22 cellular contexts compared by ENCODE assay signal in genomic region chr10:60428387-60428737, GRCh38. TPM values are rescaled to one million over a fixed set of nuclear protein-coding genes. Genes with fewer than 3 reads are reported as not detected.
A peak's percentile ranks its signal among the peaks of the same experiment; 100 is the strongest.
DNase-seq lines count a peak whose midpoint lies in the region; ATAC-seq and TF ChIP-seq lines count a peak whose summit lies in the region.
"Had no signal": no experiment of that assay in that cellular context is flagged by ENCODE, and none has a peak within 500 bp of the region (broad histone marks: within the 10 kb centered on the region; RNA-seq: fewer than 3 reads in every experiment).

No MANE protein-coding gene starts in this region.

- H3K36me3 ChIP-seq in brain microvascular endothelial cell (replicated peaks): no peaks in the 10 kb centered on the region
- H3K36me3 ChIP-seq: esophagus squamous epithelium, ovary, sigmoid colon, thoracic aorta had no signal

- H3K4me1 ChIP-seq in foreskin keratinocyte: peaks cover 29% of the 10 kb centered on the region

- intact Hi-C loops in left colon (cut with DNase I, micrococcal nuclease): no loop called here

- peak overlapping the region; percentile 85 for H3K27ac ChIP-seq in brain microvascular endothelial cell
- H3K27ac ChIP-seq in foreskin keratinocyte: peak overlapping the region; percentile 54
- H3K27ac ChIP-seq: esophagus squamous epithelium, ovary had no signal

- no peak for DNase-seq in HFFc6
- peak; percentile 47 for DNase-seq in brain microvascular endothelial cell
- DNase-seq in foreskin keratinocyte: no peak
- DNase-seq in osteocyte (ENCODE audit: extremely low spot score, unreplicated experiment): no peak
- DNase-seq in left colon: no peak
- DNase-seq in cerebellum (ENCODE audit: low spot score): no peak
- DNase-seq: activated CD4-positive, CD25-positive, alpha-beta regulatory T cell treated with anti-CD3 and anti-CD28 coated beads, Interleukin-2, amount 50 U/mL, for 72 hours; activated T-cell treated with anti-CD3 and anti-CD28 coated beads, Interleukin-2, amount 50 U/mL, for 72 hours; CD4-positive, CD25-positive, alpha-beta regulatory T cell; DMS 273 treated with DMSO at 0.1 percent for 48 hours; esophagus squamous epithelium; head of caudate nucleus; NCI-H1417; NCI-H524 treated with DMSO at 0.1 percent for 48 hours; ovary; sigmoid colon had no signal

- H3K9me3 Mint-ChIP-seq in HFFc6: no peaks in the 10 kb centered on the region
- H3K9me3 Mint-ChIP-seq in osteocyte (ENCODE audit: unreplicated experiment): peaks cover 4% of the 10 kb centered on the region
- H3K9me3 Mint-ChIP-seq: activated naive CD4-positive, alpha-beta T cell treated with anti-CD3 and anti-CD28 coated beads, Interleukin-2, amount 50 U/mL, for 72 hours; activated T-cell treated with anti-CD3 and anti-CD28 coated beads, Interleukin-2, amount 50 U/mL, for 72 hours; CD4-positive, CD25-positive, alpha-beta regulatory T cell; stimulated activated effector memory CD8-positive, alpha-beta T cell treated with anti-CD3 and anti-CD28 coated beads, Interleukin-12 subunit alpha, Interleukin-12 subunit beta, amount 100 ng/mL, for 72 hours had no signal

- in situ Hi-C loops in brain microvascular endothelial cell (cut with HindIII; ENCODE audit: low pct_ligation_motif_present, low sequenced_read_pairs): loop anchor here (25.0 kb wide), 2 partner anchors 216 to 316 kb away; no protein-coding TSS in a partner anchor

- ATAC-seq in foreskin keratinocyte: no peak
- no peak for ATAC-seq in left colon
- ATAC-seq in GM18907 (IDR thresholded peaks at IDR 0.05; ENCODE audit: unreplicated experiment): no peak
- ATAC-seq in HG03521 (IDR thresholded peaks at IDR 0.05; ENCODE audit: unreplicated experiment): no peak
- ATAC-seq: HepG2 had no signal

- H3K36me3 Mint-ChIP-seq in HFFc6 (ENCODE audit: low read depth): no peaks in the 10 kb centered on the region; the same call in 1 of the 2 replicates
- H3K36me3 Mint-ChIP-seq in osteocyte (ENCODE audit: unreplicated experiment): peaks cover 3% of the 10 kb centered on the region
- H3K36me3 Mint-ChIP-seq: activated naive CD4-positive, alpha-beta T cell treated with anti-CD3 and anti-CD28 coated beads, Interleukin-2, amount 50 U/mL, for 72 hours; CD4-positive, CD25-positive, alpha-beta regulatory T cell; stimulated activated effector memory CD8-positive, alpha-beta T cell treated with anti-CD3 and anti-CD28 coated beads, Interleukin-12 subunit alpha, Interleukin-12 subunit beta, amount 100 ng/mL, for 72 hours had no signal

- H3K4me3 ChIP-seq in brain microvascular endothelial cell (ENCODE audit: low read depth, low read length): no peak overlapping the region
- H3K4me3 ChIP-seq: esophagus squamous epithelium, ovary, sigmoid colon, thoracic aorta had no signal

- H3K27ac Mint-ChIP-seq in HFFc6 (no peak overlapping the region; the same call in 1 of the 2 replicates), osteocyte (ENCODE audit: unreplicated experiment) (peak overlapping the region; percentile 80)
- H3K27ac Mint-ChIP-seq: activated T-cell treated with anti-CD3 and anti-CD28 coated beads, Interleukin-2, amount 50 U/mL, for 72 hours; CD4-positive, CD25-positive, alpha-beta regulatory T cell; stimulated activated effector memory CD8-positive, alpha-beta T cell treated with anti-CD3 and anti-CD28 coated beads, Interleukin-12 subunit alpha, Interleukin-12 subunit beta, amount 100 ng/mL, for 72 hours had no signal

- H3K27me3 ChIP-seq in brain microvascular endothelial cell (replicated peaks): no peaks in the 10 kb centered on the region
- H3K27me3 ChIP-seq in foreskin keratinocyte: no peaks in the 10 kb centered on the region
- H3K27me3 ChIP-seq: esophagus squamous epithelium, ovary, sigmoid colon had no signal

- H3K4me3 Mint-ChIP-seq in HFFc6 (0 out of 2 replicates have a peak overlapping the region, but pooled peaks have one; percentile 6), osteocyte (ENCODE audit: unreplicated experiment) (no peak overlapping the region)
- H3K4me3 Mint-ChIP-seq: activated T-cell treated with anti-CD3 and anti-CD28 coated beads, Interleukin-2, amount 50 U/mL, for 72 hours; CD4-positive, CD25-positive, alpha-beta regulatory T cell; stimulated activated effector memory CD8-positive, alpha-beta T cell treated with anti-CD3 and anti-CD28 coated beads, Interleukin-12 subunit alpha, Interleukin-12 subunit beta, amount 100 ng/mL, for 72 hours had no signal

- H3K4me1 Mint-ChIP-seq in HFFc6 (ENCODE audit: low read depth) (peaks cover 93% of the 10 kb centered on the region), osteocyte (ENCODE audit: unreplicated experiment) (peaks cover 69% of the 10 kb centered on the region)
- H3K4me1 Mint-ChIP-seq: CD4-positive, CD25-positive, alpha-beta regulatory T cell had no signal

- TF ChIP-seq CTCF in HFFc6 (IDR thresholded peaks at IDR 0.05): no peak
- TF ChIP-seq CTCF in brain microvascular endothelial cell (IDR thresholded peaks at IDR 0.05; ENCODE audit: low read depth, low read length, missing control alignments): no peak
- no peak for TF ChIP-seq CTCF in foreskin keratinocyte (conservative IDR thresholded peaks at IDR 0.05)
- TF ChIP-seq CTCF in osteocyte (IDR thresholded peaks at IDR 0.05): no peak

- H3K27me3 Mint-ChIP-seq in HFFc6 (ENCODE audit: insufficient read depth): no peaks in the 10 kb centered on the region; the same call in 1 of the 2 replicates
- H3K27me3 Mint-ChIP-seq in osteocyte (ENCODE audit: unreplicated experiment): no peaks in the 10 kb centered on the region
- H3K27me3 Mint-ChIP-seq: CD4-positive, CD25-positive, alpha-beta regulatory T cell had no signal

RNA-seq across cellular contexts. Expression of gene ANK3, which starts 38.7 kb away (rescaled TPM):
- total RNA-seq in HFFc6 (2021; fragmentation: NEBNext Ultra II Directional; extraction: Animal tissue kit (Norgen Biotek cat#: 25700)): not detected
- 10.1 and 11.6 TPM in 2 replicates for total RNA-seq in foreskin keratinocyte
- polyA plus RNA-seq in foreskin keratinocyte: 1.8 TPM in 2 replicates
- total RNA-seq in osteocyte: 21.2 and 22.0 TPM in 2 replicates
- 100 to 1,000 TPM in 1 of 2 donors, 10 to 100 TPM in 1; 95.4 to 103 TPM for total RNA-seq in left colon
- 363 TPM for total RNA-seq in cerebellum
- total RNA-seq: HepG2 had no signal
- polyA plus RNA-seq: HepG2 had no signal
